ENCODE assay signal across 8 cellular contexts in the genomic region with DNA sequence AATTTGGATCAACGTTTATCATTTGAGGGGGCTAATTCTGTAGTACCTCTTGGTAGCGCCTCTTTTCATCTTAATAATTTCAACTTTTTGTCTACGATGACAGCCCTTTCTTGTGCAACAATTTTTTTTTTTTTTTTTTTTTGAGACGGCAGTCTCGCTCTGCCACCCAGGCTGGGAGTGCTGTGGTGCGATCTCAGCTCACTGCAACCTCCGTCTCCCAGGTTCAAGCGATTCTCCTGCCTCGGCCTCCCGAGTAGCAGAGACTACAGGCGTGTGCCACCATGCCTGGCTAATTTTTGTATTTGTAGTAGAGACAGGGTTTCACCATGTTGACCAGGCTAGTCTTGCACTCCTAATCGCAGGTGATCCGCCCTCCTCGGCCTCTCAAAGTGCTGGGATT. TPM values are rescaled to one million over a fixed set of nuclear protein-coding genes. Genes with fewer than 3 reads are reported as not detected.
DNase-seq lines count a peak whose midpoint lies in the region; ATAC-seq and TF ChIP-seq lines count a peak whose summit lies in the region.
"Not testable (repeated sequence)": the region's sequence is repeated elsewhere in the genome, so short reads cannot be mapped to it uniquely, and the experiment has no call there.

No MANE protein-coding gene starts in this region.

- peaks cover 31 to 45% (median 33%) of the 10 kb centered on the region in 10 experiments for H3K4me1 ChIP-seq in BLaER1 treated with 17β-estradiol and CSF1 and Interleukin-3, amounts not matched to agents 10 nM and 100 nM
- H3K4me1 ChIP-seq in Peyer's patch, result peaks cover 0 to 18% (median 0%) of the 10 kb centered on the region in 4 donors
- H3K4me1 ChIP-seq in iPS DF 6.9 (ENCODE audit: control insufficient read depth, insufficient read depth, low read length), result not testable (repeated sequence)

- peak overlapping the region; percentile 78 to 98 (median 92) for H3K4me2 ChIP-seq in BLaER1 treated with 17β-estradiol and CSF1 and Interleukin-3, amounts not matched to agents 10 nM and 100 nM

- intact Hi-C loops in dendritic cell treated with granulocyte-macrophage colony-stimulating factor and Interleukin-4, amounts not matched to agents 40 ng/mL and 50 ng/mL, for 4 days (cut with micrococcal nuclease), result not testable (repeated sequence)

- TF ChIP-seq CTCF in Peyer's patch (IDR thresholded peaks at IDR 0.05), result not testable (repeated sequence)

- not testable (repeated sequence) for TF ChIP-seq POLR2A in Peyer's patch (IDR thresholded peaks at IDR 0.05)

- H3K36me3 ChIP-seq in BLaER1 treated with 17β-estradiol and CSF1 and Interleukin-3, amounts not matched to agents 10 nM and 100 nM, result peaks cover 10 to 40% (median 25%) of the 10 kb centered on the region in 11 experiments; a peak in 18 of 22 replicates
- not testable (repeated sequence) for H3K36me3 ChIP-seq in Peyer's patch; iPS DF 6.9 (ENCODE audit: control insufficient read depth, insufficient read depth, low read length)

- DNase-seq in Peyer's patch; activated T-cell treated with anti-CD3 and anti-CD28 coated beads, Interleukin-2, amount 50 U/mL, for 72 hours; iPS DF 6.9 (ENCODE audit: low read depth, low spot score); natural killer cell treated with Interleukin-12 subunit alpha and Interleukin-12 subunit beta and Interleukin-15 and Interleukin-18, amount 100 ng/mL, for 72 hours (ENCODE audit: low spot score): not testable (repeated sequence)
- peak; percentile 19 for DNase-seq in stimulated activated naive CD8-positive, alpha-beta T cell treated with anti-CD3 and anti-CD28 coated beads, Interleukin-15, Interleukin-2, amounts not matched to agents 100 U/mL and 50 U/mL, for 24 hours

- H3K27me3 Mint-ChIP-seq in activated T-cell treated with anti-CD3 and anti-CD28 coated beads, Interleukin-2, amount 50 U/mL, for 72 hours (ENCODE audit: low read depth); dendritic cell treated with granulocyte-macrophage colony-stimulating factor and Interleukin-4, amounts not matched to agents 40 ng/mL and 50 ng/mL, for 4 days; natural killer cell treated with Interleukin-12 subunit alpha and Interleukin-12 subunit beta and Interleukin-15 and Interleukin-18, amount 100 ng/mL, for 72 hours: not testable (repeated sequence)

- not testable (repeated sequence) for H3K27me3 ChIP-seq in BLaER1 treated with 17β-estradiol and CSF1 and Interleukin-3, amounts not matched to agents 10 nM and 100 nM; Peyer's patch; iPS DF 6.9 (ENCODE audit: control insufficient read depth, insufficient read depth, low read length)

- peak overlapping the region; percentile 86 to 98 (median 94) for H3K9ac ChIP-seq in BLaER1 treated with 17β-estradiol and CSF1 and Interleukin-3, amounts not matched to agents 10 nM and 100 nM

- H4K20me1 ChIP-seq in BLaER1 treated with 17β-estradiol and CSF1 and Interleukin-3, amounts not matched to agents 10 nM and 100 nM, result peaks cover 0 to 26% (median 3%) of the 10 kb centered on the region in 11 experiments; a peak in 10 of 22 replicates

- WGBS in iPS DF 6.9 (ENCODE audit: insufficient coverage, insufficient read length), result no CpG with 5 or more reads among the region's 14 CpGs

- H3K4me3 ChIP-seq in BLaER1 treated with 17β-estradiol and CSF1 and Interleukin-3, amounts not matched to agents 10 nM and 100 nM, result peak overlapping the region; percentile 74 to 87 (median 80)
- H3K4me3 ChIP-seq in Peyer's patch (peak overlapping the region; percentile 54 to 72 (median 61)), iPS DF 6.9 (ENCODE audit: low read length) (peak overlapping the region; percentile 96; the same call in 1 of the 2 replicates)

- H3K36me3 Mint-ChIP-seq in activated T-cell treated with anti-CD3 and anti-CD28 coated beads, Interleukin-2, amount 50 U/mL, for 72 hours (ENCODE audit: insufficient read depth in 2 of 2), result peaks cover 14 to 18% of the 10 kb centered on the region in 2 donors
- peaks cover 39% of the 10 kb centered on the region for H3K36me3 Mint-ChIP-seq in dendritic cell treated with granulocyte-macrophage colony-stimulating factor and Interleukin-4, amounts not matched to agents 40 ng/mL and 50 ng/mL, for 4 days (ENCODE audit: low read depth)
- H3K36me3 Mint-ChIP-seq in natural killer cell treated with Interleukin-12 subunit alpha and Interleukin-12 subunit beta and Interleukin-15 and Interleukin-18, amount 100 ng/mL, for 72 hours, result peaks cover 20% of the 10 kb centered on the region

- H3K4me3 Mint-ChIP-seq in activated T-cell treated with anti-CD3 and anti-CD28 coated beads, Interleukin-2, amount 50 U/mL, for 72 hours, result peak overlapping the region; percentile 97 to 98
- H3K4me3 Mint-ChIP-seq in dendritic cell treated with granulocyte-macrophage colony-stimulating factor and Interleukin-4, amounts not matched to agents 40 ng/mL and 50 ng/mL, for 4 days, result peak overlapping the region; percentile 97
- H3K4me3 Mint-ChIP-seq in natural killer cell treated with Interleukin-12 subunit alpha and Interleukin-12 subunit beta and Interleukin-15 and Interleukin-18, amount 100 ng/mL, for 72 hours, result peak overlapping the region; percentile 99

- not testable (repeated sequence) for H3K9me3 ChIP-seq in BLaER1 treated with 17β-estradiol and CSF1 and Interleukin-3, amounts not matched to agents 10 nM and 100 nM (replicated peaks in 1 of 11); Peyer's patch; iPS DF 6.9 (ENCODE audit: control insufficient read depth, insufficient read depth, low read length)

- peak overlapping the region; percentile 92 to 99 (median 97); a peak in 20 of 22 replicates for H3K27ac ChIP-seq in BLaER1 treated with 17β-estradiol and CSF1 and Interleukin-3, amounts not matched to agents 10 nM and 100 nM
- H3K27ac ChIP-seq in Peyer's patch, result peak overlapping the region; percentile 81 to 96 (median 90)
- H3K27ac ChIP-seq in iPS DF 6.9 (ENCODE audit: low read length), result not testable (repeated sequence)

- H3K27ac Mint-ChIP-seq in activated T-cell treated with anti-CD3 and anti-CD28 coated beads, Interleukin-2, amount 50 U/mL, for 72 hours, result peak overlapping the region; percentile 100
- H3K27ac Mint-ChIP-seq in dendritic cell treated with granulocyte-macrophage colony-stimulating factor and Interleukin-4, amounts not matched to agents 40 ng/mL and 50 ng/mL, for 4 days, result peak overlapping the region; percentile 98
- peak overlapping the region; percentile 99 to 100 for H3K27ac Mint-ChIP-seq in natural killer cell treated with Interleukin-12 subunit alpha and Interleukin-12 subunit beta and Interleukin-15 and Interleukin-18, amount 100 ng/mL, for 72 hours

- not testable (repeated sequence) for H3K9me3 Mint-ChIP-seq in activated T-cell treated with anti-CD3 and anti-CD28 coated beads, Interleukin-2, amount 50 U/mL, for 72 hours; dendritic cell treated with granulocyte-macrophage colony-stimulating factor and Interleukin-4, amounts not matched to agents 40 ng/mL and 50 ng/mL, for 4 days; natural killer cell treated with Interleukin-12 subunit alpha and Interleukin-12 subunit beta and Interleukin-15 and Interleukin-18, amount 100 ng/mL, for 72 hours

- peaks cover 85% of the 10 kb centered on the region for H3K4me1 Mint-ChIP-seq in activated T-cell treated with anti-CD3 and anti-CD28 coated beads, Interleukin-2, amount 50 U/mL, for 72 hours (ENCODE audit: low read depth)
- peaks cover 17% of the 10 kb centered on the region for H3K4me1 Mint-ChIP-seq in dendritic cell treated with granulocyte-macrophage colony-stimulating factor and Interleukin-4, amounts not matched to agents 40 ng/mL and 50 ng/mL, for 4 days (ENCODE audit: low read depth)
- peaks cover 34 to 62% of the 10 kb centered on the region in 2 donors for H3K4me1 Mint-ChIP-seq in natural killer cell treated with Interleukin-12 subunit alpha and Interleukin-12 subunit beta and Interleukin-15 and Interleukin-18, amount 100 ng/mL, for 72 hours (ENCODE audit: low read depth in 2 of 2)

- peak; percentile 12 for ATAC-seq in HG03066 (IDR thresholded peaks at IDR 0.05; ENCODE audit: low read depth, unreplicated experiment)
- not testable (repeated sequence) for ATAC-seq in activated T-cell treated with anti-CD3 and anti-CD28 coated beads, Interleukin-2, amount 50 U/mL, for 72 hours (replicated peaks in 1 of 2); natural killer cell treated with Interleukin-12 subunit alpha and Interleukin-12 subunit beta and Interleukin-15 and Interleukin-18, amount 100 ng/mL, for 72 hours; stimulated activated naive CD8-positive, alpha-beta T cell treated with anti-CD3 and anti-CD28 coated beads, Interleukin-15, Interleukin-2, amounts not matched to agents 100 U/mL and 50 U/mL, for 24 hours

RNA-seq across cellular contexts. Expression of a gene that starts 0.7 kb away (rescaled TPM):
- total RNA-seq in Peyer's patch, result 10 to 100 TPM; 12.8 to 30.5 (median 16.8) TPM
- 10 to 100 TPM; 39.3 to 76.8 TPM for total RNA-seq in activated T-cell treated with anti-CD3 and anti-CD28 coated beads, Interleukin-2, amount 50 U/mL, for 72 hours
- 10 to 100 TPM; 39.6 to 53.1 TPM for total RNA-seq in natural killer cell treated with Interleukin-12 subunit alpha and Interleukin-12 subunit beta and Interleukin-15 and Interleukin-18, amount 100 ng/mL, for 72 hours

RNA-seq across cellular contexts. Expression of a gene that starts 44.2 kb away (rescaled TPM):
- total RNA-seq in Peyer's patch, result 10 to 100 TPM; 20.4 to 43.3 (median 33.6) TPM
- 100 to 1,000 TPM; 209 to 223 TPM for total RNA-seq in activated T-cell treated with anti-CD3 and anti-CD28 coated beads, Interleukin-2, amount 50 U/mL, for 72 hours
- total RNA-seq in natural killer cell treated with Interleukin-12 subunit alpha and Interleukin-12 subunit beta and Interleukin-15 and Interleukin-18, amount 100 ng/mL, for 72 hours, result 100 to 1,000 TPM in 1 of 2 donors, 10 to 100 TPM in 1; 90.2 to 130 TPM
